1 cellular context compared by ENCODE assay signal in the genomic region with DNA sequence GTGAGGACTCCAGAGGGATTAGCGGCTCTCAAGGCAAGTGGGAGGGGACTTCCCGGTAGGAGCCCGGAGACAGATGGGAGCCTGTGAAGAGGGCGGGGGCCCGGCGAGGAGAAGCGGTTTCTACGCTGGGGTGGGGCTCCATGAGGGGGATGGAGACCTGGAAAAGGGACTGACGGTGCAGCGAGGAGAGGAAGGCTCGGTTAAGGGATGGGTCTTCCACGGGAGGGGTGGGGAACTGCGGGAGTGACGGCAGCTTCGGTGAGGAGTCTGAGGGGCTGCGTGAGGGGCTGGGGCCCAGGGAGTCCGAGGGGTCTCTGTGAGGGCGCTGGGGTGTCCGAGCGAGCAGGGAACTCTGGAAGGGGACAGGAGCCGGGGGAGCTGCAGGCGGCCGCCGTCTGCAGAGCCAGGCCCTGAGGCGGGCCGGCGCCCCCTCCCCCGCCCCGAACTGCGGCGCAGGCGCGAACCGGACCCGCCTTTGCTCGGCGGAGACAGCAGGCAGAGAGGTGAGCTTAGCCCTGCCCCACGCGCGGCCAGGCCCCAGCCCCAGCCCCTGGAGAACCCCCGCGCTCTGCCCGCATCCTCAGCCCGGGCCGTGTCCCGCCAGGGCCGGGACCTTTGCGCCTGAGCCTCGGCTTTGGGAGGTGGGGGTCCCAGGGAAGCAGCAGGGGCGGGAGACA.
A peak's percentile ranks its signal among the peaks of the same experiment; 100 is the strongest.
TF ChIP-seq lines count a peak whose summit lies in the region.

A gene with protein sequence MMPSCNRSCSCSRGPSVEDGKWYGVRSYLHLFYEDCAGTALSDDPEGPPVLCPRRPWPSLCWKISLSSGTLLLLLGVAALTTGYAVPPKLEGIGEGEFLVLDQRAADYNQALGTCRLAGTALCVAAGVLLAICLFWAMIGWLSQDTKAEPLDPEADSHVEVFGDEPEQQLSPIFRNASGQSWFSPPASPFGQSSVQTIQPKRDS (plus strand): TSS at position 472 of the 677 bp plus-strand sequence. CDS start 2,533 bp downstream, outside the sequence.

TF ChIP-seq in HepG2, 621 proteins besides CTCF, POLR2A, EP300 and RAD21 (continued from another document and continues in another):
- TF ChIP-seq, protein P1, sequence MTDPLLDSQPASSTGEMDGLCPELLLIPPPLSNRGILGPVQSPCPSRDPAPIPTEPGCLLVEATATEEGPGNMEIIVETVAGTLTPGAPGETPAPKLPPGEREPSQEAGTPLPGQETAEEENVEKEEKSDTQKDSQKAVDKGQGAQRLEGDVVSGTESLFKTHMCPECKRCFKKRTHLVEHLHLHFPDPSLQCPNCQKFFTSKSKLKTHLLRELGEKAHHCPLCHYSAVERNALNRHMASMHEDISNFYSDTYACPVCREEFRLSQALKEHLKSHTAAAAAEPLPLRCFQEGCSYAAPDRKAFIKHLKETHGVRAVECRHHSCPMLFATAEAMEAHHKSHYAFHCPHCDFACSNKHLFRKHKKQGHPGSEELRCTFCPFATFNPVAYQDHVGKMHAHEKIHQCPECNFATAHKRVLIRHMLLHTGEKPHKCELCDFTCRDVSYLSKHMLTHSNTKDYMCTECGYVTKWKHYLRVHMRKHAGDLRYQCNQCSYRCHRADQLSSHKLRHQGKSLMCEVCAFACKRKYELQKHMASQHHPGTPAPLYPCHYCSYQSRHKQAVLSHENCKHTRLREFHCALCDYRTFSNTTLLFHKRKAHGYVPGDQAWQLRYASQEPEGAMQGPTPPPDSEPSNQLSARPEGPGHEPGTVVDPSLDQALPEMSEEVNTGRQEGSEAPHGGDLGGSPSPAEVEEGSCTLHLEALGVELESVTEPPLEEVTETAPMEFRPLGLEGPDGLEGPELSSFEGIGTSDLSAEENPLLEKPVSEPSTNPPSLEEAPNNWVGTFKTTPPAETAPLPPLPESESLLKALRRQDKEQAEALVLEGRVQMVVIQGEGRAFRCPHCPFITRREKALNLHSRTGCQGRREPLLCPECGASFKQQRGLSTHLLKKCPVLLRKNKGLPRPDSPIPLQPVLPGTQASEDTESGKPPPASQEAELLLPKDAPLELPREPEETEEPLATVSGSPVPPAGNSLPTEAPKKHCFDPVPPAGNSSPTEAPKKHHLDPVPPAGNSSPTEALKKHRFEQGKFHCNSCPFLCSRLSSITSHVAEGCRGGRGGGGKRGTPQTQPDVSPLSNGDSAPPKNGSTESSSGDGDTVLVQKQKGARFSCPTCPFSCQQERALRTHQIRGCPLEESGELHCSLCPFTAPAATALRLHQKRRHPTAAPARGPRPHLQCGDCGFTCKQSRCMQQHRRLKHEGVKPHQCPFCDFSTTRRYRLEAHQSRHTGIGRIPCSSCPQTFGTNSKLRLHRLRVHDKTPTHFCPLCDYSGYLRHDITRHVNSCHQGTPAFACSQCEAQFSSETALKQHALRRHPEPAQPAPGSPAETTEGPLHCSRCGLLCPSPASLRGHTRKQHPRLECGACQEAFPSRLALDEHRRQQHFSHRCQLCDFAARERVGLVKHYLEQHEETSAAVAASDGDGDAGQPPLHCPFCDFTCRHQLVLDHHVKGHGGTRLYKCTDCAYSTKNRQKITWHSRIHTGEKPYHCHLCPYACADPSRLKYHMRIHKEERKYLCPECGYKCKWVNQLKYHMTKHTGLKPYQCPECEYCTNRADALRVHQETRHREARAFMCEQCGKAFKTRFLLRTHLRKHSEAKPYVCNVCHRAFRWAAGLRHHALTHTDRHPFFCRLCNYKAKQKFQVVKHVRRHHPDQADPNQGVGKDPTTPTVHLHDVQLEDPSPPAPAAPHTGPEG (CRISPR knock-in tag; IDR thresholded peaks at IDR 0.05): no peak; the same call in 1 of the 2 replicates
- TF ChIP-seq SUZ12 (IDR thresholded peaks at IDR 0.05; ENCODE audit: low read depth, low read length) (no peak), SYNCRIP (IDR thresholded peaks at IDR 0.05; ENCODE audit: insufficient read depth, low read depth, low read length) (no peak), KDM4B (CRISPR knock-in tag; IDR thresholded peaks at IDR 0.05) (peak; percentile 52; the same call in 1 of the 2 replicates), TCF12 (IDR thresholded peaks at IDR 0.05) (no peak), TCF12 (CRISPR knock-in tag; IDR thresholded peaks at IDR 0.05) (peak; percentile 89), SMAD9 (CRISPR knock-in tag; IDR thresholded peaks at IDR 0.05) (0 out of 2 replicates have a peak, but pooled peaks have one; percentile 0), ZNF121 (CRISPR knock-in tag; IDR thresholded peaks at IDR 0.05) (no peak), ZNF768 (CRISPR knock-in tag; IDR thresholded peaks at IDR 0.05) (peak; percentile 67; the same call in 1 of the 2 replicates), KLF11 (CRISPR knock-in tag; IDR thresholded peaks at IDR 0.05) (no peak), ZNF101 (CRISPR knock-in tag; IDR thresholded peaks at IDR 0.05; ENCODE audit: borderline replicate concordance, low read depth) (no peak), ZNF343 (CRISPR knock-in tag; IDR thresholded peaks at IDR 0.05) (no peak), ZFP36L1 (CRISPR knock-in tag; IDR thresholded peaks at IDR 0.05) (peak; percentile 49; the same call in 1 of the 2 replicates), AGO1 (IDR thresholded peaks at IDR 0.05; ENCODE audit: low read depth, low read length, poor library complexity, severe bottlenecking) (peak; percentile 40), RBM22 (optimal IDR thresholded peaks at IDR 0.05; ENCODE audit: low read length) (no peak), CHD2 (IDR thresholded peaks at IDR 0.05; ENCODE audit: low read depth, low read length) (no peak; the same call in 1 of the 2 replicates), MATR3 (CRISPR knock-in tag; IDR thresholded peaks at IDR 0.05) (no peak), MTA1 (CRISPR knock-in tag; IDR thresholded peaks at IDR 0.05; ENCODE audit: borderline replicate concordance) (peak; percentile 54; the same call in 1 of the 2 replicates), ZNF800 (CRISPR knock-in tag; IDR thresholded peaks at IDR 0.05) (peak; percentile 79), NBN (conservative IDR thresholded peaks at IDR 0.05) (no peak)
- TF ChIP-seq, protein P2, sequence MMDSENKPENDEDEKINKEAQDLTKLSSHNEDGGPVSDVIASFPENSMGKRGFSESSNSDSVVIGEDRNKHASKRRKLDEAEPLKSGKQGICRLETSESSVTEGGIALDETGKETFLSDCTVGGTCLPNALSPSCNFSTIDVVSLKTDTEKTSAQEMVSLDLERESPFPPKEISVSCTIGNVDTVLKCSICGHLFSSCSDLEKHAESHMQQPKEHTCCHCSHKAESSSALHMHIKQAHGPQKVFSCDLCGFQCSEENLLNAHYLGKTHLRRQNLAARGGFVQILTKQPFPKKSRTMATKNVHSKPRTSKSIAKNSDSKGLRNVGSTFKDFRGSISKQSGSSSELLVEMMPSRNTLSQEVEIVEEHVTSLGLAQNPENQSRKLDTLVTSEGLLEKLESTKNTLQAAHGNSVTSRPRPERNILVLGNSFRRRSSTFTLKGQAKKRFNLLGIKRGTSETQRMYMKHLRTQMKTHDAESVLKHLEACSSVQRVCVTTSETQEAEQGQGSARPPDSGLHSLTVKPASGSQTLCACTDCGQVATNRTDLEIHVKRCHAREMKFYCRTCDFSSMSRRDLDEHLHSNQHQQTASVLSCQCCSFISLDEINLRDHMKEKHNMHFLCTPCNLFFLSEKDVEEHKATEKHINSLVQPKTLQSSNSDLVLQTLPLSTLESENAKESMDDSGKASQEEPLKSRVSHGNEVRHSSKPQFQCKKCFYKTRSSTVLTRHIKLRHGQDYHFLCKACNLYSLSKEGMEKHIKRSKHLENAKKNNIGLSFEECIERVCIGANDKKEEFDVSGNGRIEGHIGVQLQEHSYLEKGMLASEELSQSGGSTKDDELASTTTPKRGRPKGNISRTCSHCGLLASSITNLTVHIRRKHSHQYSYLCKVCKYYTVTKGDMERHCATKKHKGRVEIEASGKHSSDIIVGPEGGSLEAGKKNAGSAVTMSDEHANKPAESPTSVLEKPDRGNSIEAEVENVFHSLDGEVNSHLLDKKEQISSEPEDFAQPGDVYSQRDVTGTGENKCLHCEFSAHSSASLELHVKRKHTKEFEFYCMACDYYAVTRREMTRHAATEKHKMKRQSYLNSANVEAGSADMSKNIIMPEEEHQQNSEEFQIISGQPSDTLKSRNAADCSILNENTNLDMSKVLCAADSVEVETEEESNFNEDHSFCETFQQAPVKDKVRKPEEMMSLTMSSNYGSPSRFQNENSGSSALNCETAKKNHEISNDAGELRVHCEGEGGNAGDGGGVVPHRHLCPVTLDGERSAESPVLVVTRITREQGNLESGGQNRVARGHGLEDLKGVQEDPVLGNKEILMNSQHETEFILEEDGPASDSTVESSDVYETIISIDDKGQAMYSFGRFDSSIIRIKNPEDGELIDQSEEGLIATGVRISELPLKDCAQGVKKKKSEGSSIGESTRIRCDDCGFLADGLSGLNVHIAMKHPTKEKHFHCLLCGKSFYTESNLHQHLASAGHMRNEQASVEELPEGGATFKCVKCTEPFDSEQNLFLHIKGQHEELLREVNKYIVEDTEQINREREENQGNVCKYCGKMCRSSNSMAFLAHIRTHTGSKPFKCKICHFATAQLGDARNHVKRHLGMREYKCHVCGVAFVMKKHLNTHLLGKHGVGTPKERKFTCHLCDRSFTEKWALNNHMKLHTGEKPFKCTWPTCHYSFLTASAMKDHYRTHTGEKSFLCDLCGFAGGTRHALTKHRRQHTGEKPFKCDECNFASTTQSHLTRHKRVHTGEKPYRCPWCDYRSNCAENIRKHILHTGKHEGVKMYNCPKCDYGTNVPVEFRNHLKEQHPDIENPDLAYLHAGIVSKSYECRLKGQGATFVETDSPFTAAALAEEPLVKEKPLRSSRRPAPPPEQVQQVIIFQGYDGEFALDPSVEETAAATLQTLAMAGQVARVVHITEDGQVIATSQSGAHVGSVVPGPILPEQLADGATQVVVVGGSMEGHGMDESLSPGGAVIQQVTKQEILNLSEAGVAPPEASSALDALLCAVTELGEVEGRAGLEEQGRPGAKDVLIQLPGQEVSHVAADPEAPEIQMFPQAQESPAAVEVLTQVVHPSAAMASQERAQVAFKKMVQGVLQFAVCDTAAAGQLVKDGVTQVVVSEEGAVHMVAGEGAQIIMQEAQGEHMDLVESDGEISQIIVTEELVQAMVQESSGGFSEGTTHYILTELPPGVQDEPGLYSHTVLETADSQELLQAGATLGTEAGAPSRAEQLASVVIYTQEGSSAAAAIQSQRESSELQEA (CRISPR knock-in tag; IDR thresholded peaks at IDR 0.05; ENCODE audit: not compliant biosample characterization): no peak
- TF ChIP-seq, protein P3, sequence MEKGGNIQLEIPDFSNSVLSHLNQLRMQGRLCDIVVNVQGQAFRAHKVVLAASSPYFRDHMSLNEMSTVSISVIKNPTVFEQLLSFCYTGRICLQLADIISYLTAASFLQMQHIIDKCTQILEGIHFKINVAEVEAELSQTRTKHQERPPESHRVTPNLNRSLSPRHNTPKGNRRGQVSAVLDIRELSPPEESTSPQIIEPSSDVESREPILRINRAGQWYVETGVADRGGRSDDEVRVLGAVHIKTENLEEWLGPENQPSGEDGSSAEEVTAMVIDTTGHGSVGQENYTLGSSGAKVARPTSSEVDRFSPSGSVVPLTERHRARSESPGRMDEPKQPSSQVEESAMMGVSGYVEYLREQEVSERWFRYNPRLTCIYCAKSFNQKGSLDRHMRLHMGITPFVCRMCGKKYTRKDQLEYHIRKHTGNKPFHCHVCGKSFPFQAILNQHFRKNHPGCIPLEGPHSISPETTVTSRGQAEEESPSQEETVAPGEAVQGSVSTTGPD (CRISPR knock-in tag; IDR thresholded peaks at IDR 0.05): peak; percentile 61; the same call in 1 of the 2 replicates
- TF ChIP-seq, protein P4, sequence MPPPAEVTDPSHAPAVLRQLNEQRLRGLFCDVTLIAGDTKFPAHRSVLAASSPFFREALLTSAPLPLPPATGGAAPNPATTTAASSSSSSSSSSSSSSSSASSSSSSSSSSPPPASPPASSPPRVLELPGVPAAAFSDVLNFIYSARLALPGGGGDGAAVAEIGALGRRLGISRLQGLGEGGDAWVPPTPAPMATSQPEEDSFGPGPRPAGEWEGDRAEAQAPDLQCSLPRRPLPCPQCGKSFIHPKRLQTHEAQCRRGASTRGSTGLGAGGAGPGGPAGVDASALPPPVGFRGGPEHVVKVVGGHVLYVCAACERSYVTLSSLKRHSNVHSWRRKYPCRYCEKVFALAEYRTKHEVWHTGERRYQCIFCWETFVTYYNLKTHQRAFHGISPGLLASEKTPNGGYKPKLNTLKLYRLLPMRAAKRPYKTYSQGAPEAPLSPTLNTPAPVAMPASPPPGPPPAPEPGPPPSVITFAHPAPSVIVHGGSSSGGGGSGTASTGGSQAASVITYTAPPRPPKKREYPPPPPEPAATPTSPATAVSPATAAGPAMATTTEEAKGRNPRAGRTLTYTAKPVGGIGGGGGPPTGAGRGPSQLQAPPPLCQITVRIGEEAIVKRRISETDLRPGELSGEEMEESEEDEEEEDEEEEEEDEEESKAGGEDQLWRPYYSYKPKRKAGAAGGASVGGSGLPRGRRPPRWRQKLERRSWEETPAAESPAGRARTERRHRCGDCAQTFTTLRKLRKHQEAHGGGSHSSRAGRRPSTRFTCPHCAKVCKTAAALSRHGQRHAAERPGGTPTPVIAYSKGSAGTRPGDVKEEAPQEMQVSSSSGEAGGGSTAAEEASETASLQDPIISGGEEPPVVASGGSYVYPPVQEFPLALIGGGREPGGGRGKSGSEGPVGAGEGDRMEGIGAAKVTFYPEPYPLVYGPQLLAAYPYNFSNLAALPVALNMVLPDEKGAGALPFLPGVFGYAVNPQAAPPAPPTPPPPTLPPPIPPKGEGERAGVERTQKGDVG (CRISPR knock-in tag; IDR thresholded peaks at IDR 0.05; ENCODE audit: borderline replicate concordance): no peak; the same call in 1 of the 2 replicates
- TF ChIP-seq, protein P5, sequence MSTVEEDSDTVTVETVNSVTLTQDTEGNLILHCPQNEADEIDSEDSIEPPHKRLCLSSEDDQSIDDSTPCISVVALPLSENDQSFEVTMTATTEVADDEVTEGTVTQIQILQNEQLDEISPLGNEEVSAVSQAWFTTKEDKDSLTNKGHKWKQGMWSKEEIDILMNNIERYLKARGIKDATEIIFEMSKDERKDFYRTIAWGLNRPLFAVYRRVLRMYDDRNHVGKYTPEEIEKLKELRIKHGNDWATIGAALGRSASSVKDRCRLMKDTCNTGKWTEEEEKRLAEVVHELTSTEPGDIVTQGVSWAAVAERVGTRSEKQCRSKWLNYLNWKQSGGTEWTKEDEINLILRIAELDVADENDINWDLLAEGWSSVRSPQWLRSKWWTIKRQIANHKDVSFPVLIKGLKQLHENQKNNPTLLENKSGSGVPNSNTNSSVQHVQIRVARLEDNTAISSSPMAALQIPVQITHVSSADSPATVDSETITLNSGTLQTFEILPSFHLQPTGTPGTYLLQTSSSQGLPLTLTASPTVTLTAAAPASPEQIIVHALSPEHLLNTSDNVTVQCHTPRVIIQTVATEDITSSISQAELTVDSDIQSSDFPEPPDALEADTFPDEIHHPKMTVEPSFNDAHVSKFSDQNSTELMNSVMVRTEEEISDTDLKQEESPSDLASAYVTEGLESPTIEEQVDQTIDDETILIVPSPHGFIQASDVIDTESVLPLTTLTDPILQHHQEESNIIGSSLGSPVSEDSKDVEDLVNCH (CRISPR knock-in tag; IDR thresholded peaks at IDR 0.05): no peak; the same call in 1 of the 2 replicates
